ENCODE assay signal across 1 cellular context in genomic region chr4:23105759-23106370, GRCh38.
TF ChIP-seq lines count a peak whose summit lies in the region.

No MANE protein-coding gene starts in this region.

TF ChIP-seq in HepG2, 621 proteins besides CTCF, POLR2A, EP300 and RAD21 (continued from another document):
- TF ChIP-seq, protein P1, sequence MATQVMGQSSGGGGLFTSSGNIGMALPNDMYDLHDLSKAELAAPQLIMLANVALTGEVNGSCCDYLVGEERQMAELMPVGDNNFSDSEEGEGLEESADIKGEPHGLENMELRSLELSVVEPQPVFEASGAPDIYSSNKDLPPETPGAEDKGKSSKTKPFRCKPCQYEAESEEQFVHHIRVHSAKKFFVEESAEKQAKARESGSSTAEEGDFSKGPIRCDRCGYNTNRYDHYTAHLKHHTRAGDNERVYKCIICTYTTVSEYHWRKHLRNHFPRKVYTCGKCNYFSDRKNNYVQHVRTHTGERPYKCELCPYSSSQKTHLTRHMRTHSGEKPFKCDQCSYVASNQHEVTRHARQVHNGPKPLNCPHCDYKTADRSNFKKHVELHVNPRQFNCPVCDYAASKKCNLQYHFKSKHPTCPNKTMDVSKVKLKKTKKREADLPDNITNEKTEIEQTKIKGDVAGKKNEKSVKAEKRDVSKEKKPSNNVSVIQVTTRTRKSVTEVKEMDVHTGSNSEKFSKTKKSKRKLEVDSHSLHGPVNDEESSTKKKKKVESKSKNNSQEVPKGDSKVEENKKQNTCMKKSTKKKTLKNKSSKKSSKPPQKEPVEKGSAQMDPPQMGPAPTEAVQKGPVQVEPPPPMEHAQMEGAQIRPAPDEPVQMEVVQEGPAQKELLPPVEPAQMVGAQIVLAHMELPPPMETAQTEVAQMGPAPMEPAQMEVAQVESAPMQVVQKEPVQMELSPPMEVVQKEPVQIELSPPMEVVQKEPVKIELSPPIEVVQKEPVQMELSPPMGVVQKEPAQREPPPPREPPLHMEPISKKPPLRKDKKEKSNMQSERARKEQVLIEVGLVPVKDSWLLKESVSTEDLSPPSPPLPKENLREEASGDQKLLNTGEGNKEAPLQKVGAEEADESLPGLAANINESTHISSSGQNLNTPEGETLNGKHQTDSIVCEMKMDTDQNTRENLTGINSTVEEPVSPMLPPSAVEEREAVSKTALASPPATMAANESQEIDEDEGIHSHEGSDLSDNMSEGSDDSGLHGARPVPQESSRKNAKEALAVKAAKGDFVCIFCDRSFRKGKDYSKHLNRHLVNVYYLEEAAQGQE (IDR thresholded peaks at IDR 0.05; ENCODE audit: borderline replicate concordance in 1 of 2, low read depth in 1 of 2, low read length in 2 of 2), result no peak
- TF ChIP-seq ZBTB21 (CRISPR knock-in tag; IDR thresholded peaks at IDR 0.05), result no peak
- TF ChIP-seq, protein P2, sequence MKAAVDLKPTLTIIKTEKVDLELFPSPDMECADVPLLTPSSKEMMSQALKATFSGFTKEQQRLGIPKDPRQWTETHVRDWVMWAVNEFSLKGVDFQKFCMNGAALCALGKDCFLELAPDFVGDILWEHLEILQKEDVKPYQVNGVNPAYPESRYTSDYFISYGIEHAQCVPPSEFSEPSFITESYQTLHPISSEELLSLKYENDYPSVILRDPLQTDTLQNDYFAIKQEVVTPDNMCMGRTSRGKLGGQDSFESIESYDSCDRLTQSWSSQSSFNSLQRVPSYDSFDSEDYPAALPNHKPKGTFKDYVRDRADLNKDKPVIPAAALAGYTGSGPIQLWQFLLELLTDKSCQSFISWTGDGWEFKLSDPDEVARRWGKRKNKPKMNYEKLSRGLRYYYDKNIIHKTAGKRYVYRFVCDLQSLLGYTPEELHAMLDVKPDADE (CRISPR knock-in tag; IDR thresholded peaks at IDR 0.05), result no peak
- TF ChIP-seq ZNF619 (CRISPR knock-in tag; IDR thresholded peaks at IDR 0.05), result no peak
- no peak for TF ChIP-seq ZNF569 (CRISPR knock-in tag; IDR thresholded peaks at IDR 0.05; ENCODE audit: borderline replicate concordance)
- TF ChIP-seq ZNF512B (CRISPR knock-in tag; IDR thresholded peaks at IDR 0.05; ENCODE audit: borderline replicate concordance), result no peak
